ENCODE assay signal across 21 cellular contexts in genomic region chr11:125267548-125267947, GRCh38.
DNase-seq lines count a peak whose midpoint lies in the region; ATAC-seq and TF ChIP-seq lines count a peak whose summit lies in the region.
"Had no signal": no experiment of that assay in that cellular context is flagged by ENCODE, and none has a peak within 500 bp of the region (broad histone marks: within the 10 kb centered on the region; RNA-seq: fewer than 3 reads in every experiment).

No MANE protein-coding gene starts in this region.

- H2BK15ac ChIP-seq in IMR-90 (ENCODE audit: low read depth, low read length): no peak overlapping the region

- H3K79me1 ChIP-seq in IMR-90 (ENCODE audit: low read depth in 1 of 2, low read length in 2 of 2): no peaks in the 10 kb centered on the region

- H2AFZ ChIP-seq in IMR-90 (replicated peaks; ENCODE audit: low read length, poor library complexity): no peak overlapping the region

- no peak overlapping the region for H3K4me2 ChIP-seq in IMR-90 (ENCODE audit: low read depth, low read length)
- no peak overlapping the region for H3K4me2 ChIP-seq in skeletal muscle satellite cell (ENCODE audit: low read length)
- H3K4me2 ChIP-seq: BLaER1 treated with 17β-estradiol and CSF1 and Interleukin-3, amounts not matched to agents 10 nM and 100 nM; KMS-11 had no signal

- H3K27ac Mint-ChIP-seq in endodermal cell: no peak overlapping the region
- H3K27ac Mint-ChIP-seq in nephron progenitor cell: peak overlapping the region; percentile 96
- H3K27ac Mint-ChIP-seq: CD4-positive, alpha-beta T cell; HFFc6; IgD-negative memory B cell had no signal

- TF ChIP-seq CTCF in IMR-90 (conservative IDR thresholded peaks at IDR 0.05; ENCODE audit: low read depth, low read length) (no peak), endodermal cell (conservative IDR thresholded peaks at IDR 0.05) (no peak), nephron progenitor cell (IDR thresholded peaks at IDR 0.05) (no peak), thyroid gland (IDR thresholded peaks at IDR 0.05) (no peak)

- no peak overlapping the region for H3K4me3 ChIP-seq in IMR-90 (ENCODE audit: insufficient read depth, low read depth, low read length)
- H3K4me3 ChIP-seq in endodermal cell (ENCODE audit: low read length): no peak overlapping the region
- H3K4me3 ChIP-seq in skeletal muscle satellite cell (ENCODE audit: low read length): no peak overlapping the region
- no peak overlapping the region for H3K4me3 ChIP-seq in thyroid gland (replicated peaks in 1 of 3)
- H3K4me3 ChIP-seq: BLaER1 treated with 17β-estradiol and CSF1 and Interleukin-3, amounts not matched to agents 10 nM and 100 nM had no signal

- BruUV-seq in IMR-90 (replicated peaks; lab: Mats Ljungman, UMichigan): no TSS peak

- no peak overlapping the region for H3K18ac ChIP-seq in IMR-90 (ENCODE audit: low read depth, low read length)

- no peak overlapping the region for H3K23ac ChIP-seq in IMR-90 (ENCODE audit: low read depth, low read length)

- intact Hi-C loops in IMR-90 (cut with micrococcal nuclease) (loop anchor here (10.0 kb wide), 1 partner anchor 137 kb away; no protein-coding TSS in a partner anchor), thyroid gland (cut with DNase I) (no loop called here)

- H3K27me3 Mint-ChIP-seq in endodermal cell (ENCODE audit: insufficient read depth) (peaks cover 3% of the 10 kb centered on the region), nephron progenitor cell (ENCODE audit: low read depth, poor library complexity) (no peaks in the 10 kb centered on the region)

- H2AK9ac ChIP-seq in IMR-90 (replicated peaks; ENCODE audit: low read depth, low read length, poor library complexity): no peak overlapping the region

- no peak overlapping the region for H4K91ac ChIP-seq in IMR-90 (ENCODE audit: insufficient read depth, low read depth, low read length)

- H2BK120ac ChIP-seq in IMR-90 (ENCODE audit: low read depth, low read length): no peak overlapping the region; the same call in 1 of the 2 replicates

- CTCF ChIA-PET in IMR-90 (lab: Yijun Ruan, JAX): interaction anchor here (0.6 kb wide), 1 partner anchor 10 kb away, joined by 3 read pairs; no protein-coding TSS in a partner anchor

- H4K8ac ChIP-seq in IMR-90 (ENCODE audit: low read depth in 2 of 2, low read length in 2 of 2): no peak overlapping the region

- TF ChIP-seq POLR2A in IMR-90 (IDR thresholded peaks at IDR 0.05; ENCODE audit: low read depth, low read length) (no peak), thyroid gland (IDR thresholded peaks at IDR 0.05) (no peak)

- no peak for ATAC-seq in IMR-90 (ENCODE audit: low read depth)
- ATAC-seq: Panc1 had no signal

- H3K4me1 ChIP-seq in IMR-90 (ENCODE audit: control insufficient read depth, insufficient read depth, low read length) (peaks cover 16% of the 10 kb centered on the region), endodermal cell (ENCODE audit: control insufficient read depth, insufficient read depth, low read length) (peaks cover 24% of the 10 kb centered on the region), skeletal muscle satellite cell (ENCODE audit: control insufficient read depth, insufficient read depth, low read length) (peaks cover 87% of the 10 kb centered on the region), thyroid gland (peaks cover 49 to 59% of the 10 kb centered on the region in 2 donors)

- peak overlapping the region; percentile 34; the same call in 1 of the 2 replicates for H2AK5ac ChIP-seq in IMR-90 (ENCODE audit: low read depth, low read length)

- H3K27me3 ChIP-seq in IMR-90 (ENCODE audit: control insufficient read depth, insufficient read depth, low read length) (no peaks in the 10 kb centered on the region), endodermal cell (ENCODE audit: control insufficient read depth, insufficient read depth, low read length, poor library complexity, severe bottlenecking) (no peaks in the 10 kb centered on the region), skeletal muscle satellite cell (ENCODE audit: control insufficient read depth, insufficient read depth, low read length) (peaks cover 4% of the 10 kb centered on the region), thyroid gland (no peaks in the 10 kb centered on the region)

- H2BK5ac ChIP-seq in IMR-90 (ENCODE audit: low read depth, low read length, poor library complexity, severe bottlenecking): no peak overlapping the region

- peak overlapping the region; percentile 33; the same call in 1 of the 2 replicates for H3K4ac ChIP-seq in IMR-90 (ENCODE audit: low read depth, low read length)

- no peak overlapping the region for H3K56ac ChIP-seq in IMR-90 (ENCODE audit: extremely low read depth, insufficient read depth, low read length)

- H3K36me3 Mint-ChIP-seq in endodermal cell (ENCODE audit: low read depth): no peaks in the 10 kb centered on the region
- H3K36me3 Mint-ChIP-seq in nephron progenitor cell (ENCODE audit: low read depth): peaks cover 35% of the 10 kb centered on the region
- H3K36me3 Mint-ChIP-seq: IgD-negative memory B cell had no signal

- H3K4me3 Mint-ChIP-seq in endodermal cell: no peak overlapping the region
- H3K4me3 Mint-ChIP-seq in nephron progenitor cell: peak overlapping the region; percentile 2
- H3K4me3 Mint-ChIP-seq: CD4-positive, alpha-beta T cell; HFFc6; IgD-negative memory B cell had no signal

- WGBS in IMR-90 (ENCODE audit: extremely low coverage in 2 of 2, insufficient read length in 1 of 2), 2 experiments: 97% methylated on average over 3 of the region's 8 CpGs; no CpG with 5 or more reads in 1 of the 2 experiments
- 90 to 94% methylated on average over 4 to 8 of the region's 8 CpGs for WGBS in endodermal cell (ENCODE audit: insufficient coverage in 1 of 2, insufficient read length in 1 of 2), 2 experiments
- 88 to 96% methylated on average over 8 of the region's 8 CpGs for WGBS in thyroid gland, 2 donors

- 0 out of 2 replicates have a peak overlapping the region, but pooled peaks have one; percentile 16 for H3K14ac ChIP-seq in IMR-90 (replicated peaks; ENCODE audit: low read depth, low read length)

- dilution Hi-C loops in IMR-90 (cut with HindIII; ENCODE audit: low sequenced_read_pairs, unreplicated experiment): no loop called here

- H3K9ac ChIP-seq in IMR-90 (ENCODE audit: low read depth, low read length) (no peak overlapping the region), endodermal cell (ENCODE audit: extremely low read depth, low read length, poor library complexity, severe bottlenecking) (no peak overlapping the region), skeletal muscle satellite cell (ENCODE audit: low read depth, low read length) (peak overlapping the region; percentile 74)
- H3K9ac ChIP-seq: BLaER1 treated with 17β-estradiol and CSF1 and Interleukin-3, amounts not matched to agents 10 nM and 100 nM; KMS-11 had no signal

- H3K4me1 Mint-ChIP-seq in endodermal cell: peaks cover 48% of the 10 kb centered on the region
- peaks cover 91% of the 10 kb centered on the region for H3K4me1 Mint-ChIP-seq in nephron progenitor cell

- H3K36me3 ChIP-seq in IMR-90 (ENCODE audit: control insufficient read depth, insufficient read depth, low read length): no peaks in the 10 kb centered on the region
- H3K36me3 ChIP-seq in endodermal cell (ENCODE audit: control insufficient read depth, insufficient read depth, low read length): no peaks in the 10 kb centered on the region
- no peaks in the 10 kb centered on the region for H3K36me3 ChIP-seq in skeletal muscle satellite cell (ENCODE audit: insufficient read depth, low read length)
- no peaks in the 10 kb centered on the region for H3K36me3 ChIP-seq in thyroid gland
- H3K36me3 ChIP-seq: BLaER1 treated with 17β-estradiol and CSF1 and Interleukin-3, amounts not matched to agents 10 nM and 100 nM had no signal

- peaks cover 13% of the 10 kb centered on the region for H3K9me1 ChIP-seq in IMR-90 (ENCODE audit: insufficient read depth, low read length)

- H4K5ac ChIP-seq in IMR-90 (ENCODE audit: low read depth, low read length): no peak overlapping the region

- no peaks in the 10 kb centered on the region for H3K9me3 ChIP-seq in IMR-90 (ENCODE audit: control insufficient read depth, insufficient read depth, low read length)
- H3K9me3 ChIP-seq in endodermal cell (ENCODE audit: control insufficient read depth, low read length): no peaks in the 10 kb centered on the region
- no peaks in the 10 kb centered on the region for H3K9me3 ChIP-seq in skeletal muscle satellite cell (replicated peaks; ENCODE audit: low read length)
- no peaks in the 10 kb centered on the region for H3K9me3 ChIP-seq in thyroid gland
- H3K9me3 ChIP-seq: BLaER1 treated with 17β-estradiol and CSF1 and Interleukin-3, amounts not matched to agents 10 nM and 100 nM had no signal

- H2BK20ac ChIP-seq in IMR-90 (ENCODE audit: low read depth, low read length): no peak overlapping the region

- POLR2A ChIA-PET in IMR-90 (lab: Charles Lee; ENCODE audit: unreplicated experiment): no interaction called here

- DNase-seq in IMR-90 (no peak), endodermal cell (peak; percentile 51), nephron progenitor cell (no peak), SHP77 treated with DMSO at 0.1 percent for 48 hours (lab: John Stamatoyannopoulos, UW) (no peak), hippocampal formation (lab: John Stamatoyannopoulos, UW) (no peak), NCI-H526 (lab: John Stamatoyannopoulos, UW) (no peak), thyroid gland (no peak)
- DNase-seq: CD4-positive, alpha-beta T cell; H7; HFFc6; MM.1S; NCI-H2029; NCI-H446 treated with DMSO at 0.1 percent for 48 hours; NCI-H69; SHP77 had no signal

- H3K9me3 Mint-ChIP-seq in endodermal cell (no peaks in the 10 kb centered on the region), nephron progenitor cell (no peaks in the 10 kb centered on the region)
- H3K9me3 Mint-ChIP-seq: CD4-positive, alpha-beta T cell; HFFc6; IgD-negative memory B cell had no signal

- in situ Hi-C loops in IMR-90 (cut with MboI; ENCODE audit: low sequenced_read_pairs): no loop called here

- H4K20me1 ChIP-seq in IMR-90 (ENCODE audit: insufficient read depth, low read length): no peaks in the 10 kb centered on the region

- H3K27ac ChIP-seq in IMR-90 (ENCODE audit: insufficient read depth, low read length) (no peak overlapping the region), endodermal cell (ENCODE audit: low read depth, low read length) (no peak overlapping the region), thyroid gland (no peak overlapping the region)
- H3K27ac ChIP-seq: BLaER1 treated with 17β-estradiol and CSF1 and Interleukin-3, amounts not matched to agents 10 nM and 100 nM; KMS-11; RWPE1 had no signal

- TF ChIP-seq RAD21 in IMR-90 (IDR thresholded peaks at IDR 0.05; ENCODE audit: low read length): no peak

TF ChIP-seq in IMR-90, 13 proteins besides CTCF, POLR2A, EP300 and RAD21 (continues in another document):
- TF ChIP-seq MAFK (IDR thresholded peaks at IDR 0.05; ENCODE audit: low read depth, low read length): no peak
- TF ChIP-seq FOS (IDR thresholded peaks at IDR 0.05; ENCODE audit: low read depth, low read length): no peak
- no peak for TF ChIP-seq CHD1 (IDR thresholded peaks at IDR 0.05; ENCODE audit: low read depth, low read length)
- TF ChIP-seq RFX5 (IDR thresholded peaks at IDR 0.05; ENCODE audit: low read depth, low read length): no peak
- TF ChIP-seq RCOR1 (IDR thresholded peaks at IDR 0.05; ENCODE audit: insufficient replicate concordance, low read length): no peak
- no peak for TF ChIP-seq NFE2L2 (IDR thresholded peaks at IDR 0.05; ENCODE audit: low read depth, low read length)
